Comparison of ENCODE assay signal across 14 cellular contexts in genomic region chr10:56537984-56538383, GRCh38.
DNase-seq lines count a peak whose midpoint lies in the region; ATAC-seq, FAIRE-seq and TF ChIP-seq lines count a peak whose summit lies in the region.
"Had no signal": no experiment of that assay in that cellular context is flagged by ENCODE, and none has a peak within 500 bp of the region (broad histone marks: within the 10 kb centered on the region; RNA-seq: fewer than 3 reads in every experiment).

No MANE protein-coding gene starts in this region.

- no peaks in the 10 kb centered on the region for H3K27me3 Mint-ChIP-seq in astrocyte (ENCODE audit: low read depth, unreplicated experiment)
- H3K27me3 Mint-ChIP-seq: activated CD4-positive, alpha-beta memory T cell treated with anti-CD3 and anti-CD28 coated beads, Interleukin-2, amount 10 ng/mL, durations not matched to agents 7 days and 5 days; IgD-negative memory B cell had no signal

- H3K4me1 ChIP-seq in astrocyte (ENCODE audit: insufficient read depth, low read length): peaks cover 11% of the 10 kb centered on the region
- H3K4me1 ChIP-seq: parathyroid adenoma, suprapubic skin had no signal

- H3K27ac Mint-ChIP-seq in astrocyte (ENCODE audit: unreplicated experiment): peak overlapping the region; percentile 75
- H3K27ac Mint-ChIP-seq: activated CD4-positive, alpha-beta memory T cell treated with anti-CD3 and anti-CD28 coated beads, Interleukin-2, amount 10 ng/mL, durations not matched to agents 7 days and 5 days; IgD-negative memory B cell had no signal

- H3K9ac ChIP-seq in astrocyte (ENCODE audit: low read length): no peak overlapping the region
- H3K9ac ChIP-seq: parathyroid adenoma had no signal

- no peak for ATAC-seq in GM21390 (IDR thresholded peaks at IDR 0.05; ENCODE audit: unreplicated experiment)

- H3K36me3 ChIP-seq in astrocyte (ENCODE audit: insufficient read depth, low read length): no peaks in the 10 kb centered on the region
- H3K36me3 ChIP-seq: suprapubic skin had no signal

- FAIRE-seq in astrocyte (lab: Jason Lieb, UNC): no peak
- FAIRE-seq: endometrium had no signal

- H3K36me3 Mint-ChIP-seq in astrocyte (ENCODE audit: low read depth, unreplicated experiment): no peaks in the 10 kb centered on the region
- H3K36me3 Mint-ChIP-seq: IgD-negative memory B cell had no signal

- no peak overlapping the region for H2AFZ ChIP-seq in astrocyte (ENCODE audit: low read depth, low read length)
- H2AFZ ChIP-seq: parathyroid adenoma had no signal

- H3K27me3 ChIP-seq in astrocyte (ENCODE audit: insufficient read depth, low read length): no peaks in the 10 kb centered on the region
- H3K27me3 ChIP-seq: suprapubic skin had no signal

- H3K4me3 ChIP-seq in astrocyte (ENCODE audit: insufficient read depth, low read depth, low read length): no peak overlapping the region
- H3K4me3 ChIP-seq: suprapubic skin had no signal

- H3K27ac ChIP-seq in astrocyte (ENCODE audit: low read depth, low read length): peak overlapping the region; percentile 73
- H3K27ac ChIP-seq: parathyroid adenoma, suprapubic skin had no signal

- peak overlapping the region; percentile 23 for H3K4me2 ChIP-seq in astrocyte (ENCODE audit: low read length)

- H4K20me1 ChIP-seq in astrocyte (ENCODE audit: insufficient read depth, low read length): no peaks in the 10 kb centered on the region

- H3K79me2 ChIP-seq in astrocyte (ENCODE audit: insufficient read depth, low read length): no peaks in the 10 kb centered on the region
- H3K79me2 ChIP-seq: parathyroid adenoma had no signal

- no peak for TF ChIP-seq CTCF in astrocyte (IDR thresholded peaks at IDR 0.05; ENCODE audit: insufficient read depth, low read depth, low read length)

- H3K9me3 Mint-ChIP-seq in astrocyte (ENCODE audit: unreplicated experiment): no peaks in the 10 kb centered on the region
- H3K9me3 Mint-ChIP-seq: activated CD4-positive, alpha-beta memory T cell treated with anti-CD3 and anti-CD28 coated beads, Interleukin-2, amount 10 ng/mL, durations not matched to agents 7 days and 5 days; IgD-negative memory B cell had no signal

- no peaks in the 10 kb centered on the region for H3K9me3 ChIP-seq in astrocyte (ENCODE audit: insufficient read depth, low read depth, low read length)
- H3K9me3 ChIP-seq: suprapubic skin had no signal

- no peak overlapping the region for H3K4me3 Mint-ChIP-seq in astrocyte (ENCODE audit: unreplicated experiment)
- H3K4me3 Mint-ChIP-seq: activated CD4-positive, alpha-beta memory T cell treated with anti-CD3 and anti-CD28 coated beads, Interleukin-2, amount 10 ng/mL, durations not matched to agents 7 days and 5 days; IgD-negative memory B cell had no signal

- peak; percentile 11 for DNase-seq in AG08395 (ENCODE audit: low spot score)
- DNase-seq in HT-29 (ENCODE audit: low spot score): peak; percentile 35
- peak; percentile 83 for DNase-seq in astrocyte (ENCODE audit: low read depth)
- peak; percentile 15 for DNase-seq in iPS-NIHi7 (ENCODE audit: extremely low spot score)
- no peak for DNase-seq in GM19238 (ENCODE audit: insufficient read length, low spot score)
- DNase-seq in NCI-H1092 treated with DMSO at 0.1 percent for 48 hours (lab: John Stamatoyannopoulos, UW): no peak
- DNase-seq in SK-N-DZ (ENCODE audit: low spot score): no peak
- DNase-seq: activated CD4-positive, alpha-beta memory T cell treated with anti-CD3 and anti-CD28 coated beads, Interleukin-2, amount 10 ng/mL, durations not matched to agents 7 days and 5 days; T-helper 1 cell had no signal

- H3K4me1 Mint-ChIP-seq in astrocyte (ENCODE audit: low read depth, unreplicated experiment): peaks cover 9% of the 10 kb centered on the region
- H3K4me1 Mint-ChIP-seq: activated CD4-positive, alpha-beta memory T cell treated with anti-CD3 and anti-CD28 coated beads, Interleukin-2, amount 10 ng/mL, durations not matched to agents 7 days and 5 days had no signal

Comparison
In these comparisons a context has a peak if more than half of its experiments do, and no peak if none do; other contexts are left out.
1. DNase-seq: peak in AG08395 (single experiment), HT-29 (single experiment), astrocyte (single experiment) and iPS-NIHi7 (single experiment); none in GM19238 (single experiment), NCI-H1092 treated with DMSO at 0.1 percent for 48 hours (single experiment) and SK-N-DZ (single experiment).